ENCODE assay signal across 1 cellular context in the genomic region with DNA sequence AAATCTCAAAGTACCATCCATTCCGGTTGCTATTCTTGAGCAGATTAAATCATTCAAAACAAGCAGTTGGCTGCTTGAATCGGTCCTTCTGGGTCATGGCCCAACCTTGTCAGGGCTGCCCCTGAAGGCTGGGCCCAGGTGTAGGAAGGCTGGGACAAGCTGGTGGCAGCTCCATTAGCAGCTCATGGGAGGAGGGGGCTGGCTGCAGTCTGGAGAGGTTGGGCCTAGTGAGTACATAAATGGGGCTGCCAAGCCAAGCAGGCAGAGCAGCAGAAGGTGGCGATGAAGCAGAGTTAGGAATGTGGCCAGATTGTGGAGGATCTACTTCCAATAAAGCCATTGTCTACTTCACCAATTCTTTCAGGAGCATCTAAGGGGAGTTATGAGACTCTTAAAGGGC.
TF ChIP-seq lines count a peak whose summit lies in the region.

No MANE protein-coding gene starts in this region.

TF ChIP-seq in GM23338, 12 proteins besides CTCF, POLR2A, EP300 and RAD21 (continued from another document):
- TF ChIP-seq ZNF462 (CRISPR knock-in tag; IDR thresholded peaks at IDR 0.05), result peak; percentile 21; the same call in 1 of the 2 replicates
